24 cellular contexts compared by ENCODE assay signal in the genomic region with DNA sequence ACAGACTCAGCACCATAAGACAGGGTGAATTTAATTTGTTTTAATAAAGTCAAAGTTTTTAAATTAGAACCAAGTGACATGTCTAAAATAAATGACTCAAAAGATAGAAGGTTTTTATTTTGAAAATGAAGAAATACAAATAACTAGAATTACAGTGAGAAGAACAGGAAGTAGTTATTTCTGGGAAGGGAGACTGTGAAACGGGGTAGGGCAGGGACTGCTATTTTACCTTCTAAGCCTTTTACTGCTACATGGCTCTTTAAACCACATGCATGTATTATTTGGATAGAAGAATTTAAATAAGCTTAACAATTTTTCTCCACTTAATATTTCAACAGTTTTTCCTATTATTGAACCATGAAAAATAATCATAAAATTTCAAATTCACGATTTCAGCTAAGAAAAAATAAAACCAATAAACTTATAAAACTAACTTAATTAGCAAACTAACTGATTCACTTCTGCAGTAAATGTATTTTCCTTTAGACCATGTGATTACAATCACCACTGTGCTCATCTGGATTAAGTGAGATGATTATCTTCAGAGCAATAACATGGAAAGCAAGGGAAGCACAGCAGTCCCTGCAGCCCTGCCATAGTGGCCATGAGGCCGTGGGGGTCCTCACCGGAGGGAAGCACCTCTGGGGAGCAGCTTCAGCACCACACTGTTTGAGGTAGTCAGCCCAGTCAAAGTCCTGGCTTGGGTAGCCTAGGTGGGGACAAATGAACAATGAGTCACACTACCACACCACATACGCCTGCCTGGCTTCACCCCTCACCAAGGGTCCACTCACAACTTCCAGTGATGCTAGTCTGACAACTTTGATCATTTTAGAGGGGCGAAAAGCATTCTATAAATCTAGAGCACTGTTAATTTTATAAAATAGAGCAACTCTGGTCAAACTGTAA. TPM values are rescaled to one million over a fixed set of nuclear protein-coding genes. Genes with fewer than 3 reads are reported as not detected.
DNase-seq lines count a peak whose midpoint lies in the region; ATAC-seq and TF ChIP-seq lines count a peak whose summit lies in the region.
"Had no signal": no experiment of that assay in that cellular context is flagged by ENCODE, and none has a peak within 500 bp of the region (broad histone marks: within the 10 kb centered on the region; RNA-seq: fewer than 3 reads in every experiment).

No MANE protein-coding gene starts in this region.

- no peaks in the 10 kb centered on the region for H3K9me3 Mint-ChIP-seq in stimulated activated naive CD8-positive, alpha-beta T cell treated with anti-CD3 and anti-CD28 coated beads, Interleukin-15, amount 100 ng/mL, for 72 hours
- H3K9me3 Mint-ChIP-seq in activated CD4-positive, alpha-beta memory T cell treated with anti-CD3 and anti-CD28 coated beads, Interleukin-2, amount 10 ng/mL, durations not matched to agents 7 days and 5 days: no peaks in the 10 kb centered on the region
- H3K9me3 Mint-ChIP-seq: WTC11 had no signal

- POLR2A ChIA-PET in activated CD4-positive, alpha-beta memory T cell treated with anti-CD3 and anti-CD28 coated beads, Interleukin-2, amount 10 ng/mL, durations not matched to agents 7 days and 5 days (lab: Charles Lee): no interaction called here

- peaks cover 58% of the 10 kb centered on the region for H3K36me3 Mint-ChIP-seq in activated CD4-positive, alpha-beta memory T cell treated with anti-CD3 and anti-CD28 coated beads, Interleukin-2, amount 10 ng/mL, durations not matched to agents 7 days and 5 days (ENCODE audit: low read depth)

- CTCF ChIA-PET in activated CD4-positive, alpha-beta memory T cell treated with anti-CD3 and anti-CD28 coated beads, Interleukin-2, amount 10 ng/mL, durations not matched to agents 7 days and 5 days (lab: Charles Lee): interaction anchor here (0.6 to 1.5 kb wide), 5 partner anchors 9 to 513 kb away, joined by 3 to 4 read pairs (median 3); a partner anchor contains a TSS

- H3K4me1 Mint-ChIP-seq in stimulated activated naive CD8-positive, alpha-beta T cell treated with anti-CD3 and anti-CD28 coated beads, Interleukin-15, amount 100 ng/mL, for 72 hours: no peaks in the 10 kb centered on the region
- peaks cover 43% of the 10 kb centered on the region for H3K4me1 Mint-ChIP-seq in activated CD4-positive, alpha-beta memory T cell treated with anti-CD3 and anti-CD28 coated beads, Interleukin-2, amount 10 ng/mL, durations not matched to agents 7 days and 5 days

- peak; percentile 36 for ATAC-seq in stimulated activated naive CD8-positive, alpha-beta T cell treated with anti-CD3 and anti-CD28 coated beads, Interleukin-15, Interleukin-2, amounts not matched to agents 100 U/mL and 50 U/mL, for 24 hours
- ATAC-seq in stimulated activated naive CD8-positive, alpha-beta T cell treated with anti-CD3 and anti-CD28 coated beads, Interleukin-15, amount 100 ng/mL, for 72 hours: no peak
- no peak for ATAC-seq in HG02571 (IDR thresholded peaks at IDR 0.05; ENCODE audit: unreplicated experiment)
- ATAC-seq: gastrocnemius medialis, Right ventricle myocardium inferior, WTC11 had no signal

- H3K4me3 ChIP-seq in foreskin fibroblast (ENCODE audit: low read depth in 1 of 2, low read length in 2 of 2): no peak overlapping the region
- H3K4me3 ChIP-seq: gastrocnemius medialis, HAP-1, lung had no signal

- H3K27me3 Mint-ChIP-seq in stimulated activated naive CD8-positive, alpha-beta T cell treated with anti-CD3 and anti-CD28 coated beads, Interleukin-15, amount 100 ng/mL, for 72 hours: no peaks in the 10 kb centered on the region
- H3K27me3 Mint-ChIP-seq in activated CD4-positive, alpha-beta memory T cell treated with anti-CD3 and anti-CD28 coated beads, Interleukin-2, amount 10 ng/mL, durations not matched to agents 7 days and 5 days: no peaks in the 10 kb centered on the region

- no peak for TF ChIP-seq CTCF in foreskin fibroblast (IDR thresholded peaks at IDR 0.05; ENCODE audit: low read depth, low read length)

- no peak overlapping the region for H3K4me3 Mint-ChIP-seq in stimulated activated naive CD8-positive, alpha-beta T cell treated with anti-CD3 and anti-CD28 coated beads, Interleukin-15, amount 100 ng/mL, for 72 hours
- H3K4me3 Mint-ChIP-seq in activated CD4-positive, alpha-beta memory T cell treated with anti-CD3 and anti-CD28 coated beads, Interleukin-2, amount 10 ng/mL, durations not matched to agents 7 days and 5 days: no peak overlapping the region
- H3K4me3 Mint-ChIP-seq: WTC11 had no signal

- H3K27ac Mint-ChIP-seq in stimulated activated naive CD8-positive, alpha-beta T cell treated with anti-CD3 and anti-CD28 coated beads, Interleukin-15, amount 100 ng/mL, for 72 hours: peak overlapping the region in 1 of 2 donors; percentile 74
- peak overlapping the region; percentile 56 for H3K27ac Mint-ChIP-seq in activated CD4-positive, alpha-beta memory T cell treated with anti-CD3 and anti-CD28 coated beads, Interleukin-2, amount 10 ng/mL, durations not matched to agents 7 days and 5 days
- H3K27ac Mint-ChIP-seq: WTC11 had no signal

- DNase-seq in NK-92 treated with Interleukin-12 subunit alpha and Interleukin-12 subunit beta, amount 100 ng/mL, for 24 hours (lab: John Stamatoyannopoulos, UW): peak; percentile 42
- no peak for DNase-seq in NK-92 (lab: John Stamatoyannopoulos, UW; ENCODE audit: unreplicated experiment)
- no peak for DNase-seq in stimulated activated naive CD8-positive, alpha-beta T cell treated with anti-CD3 and anti-CD28 coated beads, Interleukin-15, Interleukin-2, amounts not matched to agents 100 U/mL and 50 U/mL, for 24 hours
- DNase-seq in stimulated activated naive CD8-positive, alpha-beta T cell treated with anti-CD3 and anti-CD28 coated beads, Interleukin-15, amount 100 ng/mL, for 72 hours: no peak
- DNase-seq in activated CD4-positive, alpha-beta memory T cell treated with anti-CD3 and anti-CD28 coated beads, Interleukin-2, amount 10 ng/mL, durations not matched to agents 7 days and 5 days: no peak
- DNase-seq in AG08395 (ENCODE audit: low spot score): no peak
- DNase-seq in foreskin fibroblast: no peak
- DNase-seq: activated gamma-delta T cell treated with Interleukin-2 at 50 U/mL for 16 hours; aorta; central memory CD4-positive, alpha-beta T cell; effector CD4-positive, alpha-beta T cell; EL; gastrocnemius medialis; hypothalamus; NCI-H1105; NCI-H2081 treated with DMSO at 0.1 percent for 48 hours; NCI-H510A; nucleus accumbens; stimulated activated CD4-positive, alpha-beta T cell treated with anti-CD3 and anti-CD28 coated beads, Interleukin-4, amount 100 ng/mL, for 24 hours had no signal

RNA-seq across cellular contexts. Expression of a gene that starts 28.3 kb away (rescaled TPM):
- 10 to 100 TPM; 31.9 to 34.7 TPM for total RNA-seq in activated CD4-positive, alpha-beta memory T cell treated with anti-CD3 and anti-CD28 coated beads, Interleukin-2, amount 10 ng/mL, durations not matched to agents 7 days and 5 days
